Comparison of ENCODE assay signal across 7 cellular contexts in the genomic region with DNA sequence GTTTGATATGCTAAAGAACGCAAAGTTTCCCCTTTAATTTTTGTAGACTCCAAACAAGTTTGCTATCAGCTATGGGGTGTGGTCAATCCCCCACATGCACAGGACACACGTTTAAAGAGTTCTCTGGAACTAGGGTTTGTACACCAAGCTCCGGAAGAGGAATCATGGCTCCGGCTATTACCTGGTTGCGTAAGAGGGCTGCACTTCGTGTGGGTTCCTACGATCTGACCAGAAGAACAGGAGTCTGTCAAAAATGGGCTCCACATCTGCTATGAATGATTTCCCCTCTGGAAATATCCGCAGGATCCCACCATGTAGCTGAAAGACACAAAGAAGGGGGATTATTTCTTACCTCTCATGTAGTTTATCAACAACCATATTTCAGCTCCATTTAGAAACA.
"Had no signal": no experiment of that assay in that cellular context is flagged by ENCODE, and none has a peak within 500 bp of the region (broad histone marks: within the 10 kb centered on the region; RNA-seq: fewer than 3 reads in every experiment).

No MANE protein-coding gene starts in this region.

- ATAC-seq: GM23338 had no signal

- H3K27ac Mint-ChIP-seq: GM23338, IgD-negative memory B cell had no signal

- H3K36me3 Mint-ChIP-seq: IgD-negative memory B cell had no signal

- H3K9me3 Mint-ChIP-seq: GM23338, H9 had no signal

- H2AFZ ChIP-seq: GM23338 had no signal

- DNase-seq: H9, HCEC 1CT had no signal

- H3K4me3 Mint-ChIP-seq: GM23338, H9, IgD-negative memory B cell had no signal

- FAIRE-seq: H1, H54, HTR-8/SVneo had no signal

- H3K4me2 ChIP-seq: GM23338 had no signal

- H3K4me3 ChIP-seq: GM23338 had no signal

- H3K4me1 Mint-ChIP-seq: IgD-negative memory B cell had no signal
